23 cellular contexts compared by ENCODE assay signal in genomic region chr20:8315639-8316573, GRCh38.
"Had no signal": no experiment of that assay in that cellular context is flagged by ENCODE, and none has a peak within 500 bp of the region (broad histone marks: within the 10 kb centered on the region; RNA-seq: fewer than 3 reads in every experiment).

No MANE protein-coding gene starts in this region.

- DNase-seq: activated CD4-positive, alpha-beta memory T cell treated with anti-CD3 and anti-CD28 coated beads, Interleukin-2, amount 10 ng/mL, durations not matched to agents 7 days and 5 days; activated CD4-positive, alpha-beta T cell treated with anti-CD3 and anti-CD28 coated beads, Interleukin-2, amount 10 ng/mL, durations not matched to agents 24 days and 14 days; activated CD8-positive, alpha-beta memory T cell treated with anti-CD3 and anti-CD28 coated beads, Interleukin-2, amount 10 ng/mL, durations not matched to agents 7 days and 5 days; activated gamma-delta T cell treated with Interleukin-2 at 50 U/mL for 16 hours; activated T-cell treated with anti-CD3 and anti-CD28 coated beads for 4 hours; anterior cingulate cortex; brain microvascular endothelial cell; central memory CD4-positive, alpha-beta T cell; dermis blood vessel endothelial cell; effector CD8-positive, alpha-beta T cell; erythroblast; foreskin fibroblast; heart right ventricle; left ventricle myocardium superior; mesendoderm; mucosa of descending colon; retina; sigmoid colon; stimulated activated CD4-positive, alpha-beta T cell treated with anti-CD3 and anti-CD28 coated beads, Interleukin-2, amount 100 ng/mL, for 48 hours; stimulated activated CD8-positive, alpha-beta memory T cell treated with anti-CD3 and anti-CD28 coated beads, Interleukin-4, amount 100 ng/mL, for 48 hours; stimulated activated naive B cell treated with anti-CD40 and anti-IgM and Interleukin-4, amounts not matched to agents 10 μg/mL and 1 μg/mL and 100 μg/mL, for 72 hours had no signal

- H3K36me3 ChIP-seq: brain microvascular endothelial cell, heart right ventricle, sigmoid colon had no signal

- H3K9me3 ChIP-seq: mucosa of descending colon, sigmoid colon had no signal

- H3K27me3 ChIP-seq: brain microvascular endothelial cell, heart right ventricle, sigmoid colon had no signal

- H3K27ac ChIP-seq: brain microvascular endothelial cell, heart right ventricle, sigmoid colon, VCaP had no signal

- ATAC-seq: activated CD4-positive, CD25-positive, alpha-beta regulatory T cell treated with anti-CD3 and anti-CD28 coated beads, Interleukin-2, amount 50 U/mL, for 24 hours; activated CD8-positive, alpha-beta memory T cell treated with anti-CD3 and anti-CD28 coated beads, Interleukin-2, amount 10 ng/mL, durations not matched to agents 7 days and 5 days; heart right ventricle; left ventricle myocardium superior; mucosa of descending colon; stimulated activated naive B cell treated with anti-CD40 and anti-IgM and Interleukin-4, amounts not matched to agents 10 μg/mL and 1 μg/mL and 100 μg/mL, for 72 hours had no signal

- H3K4me3 ChIP-seq: heart right ventricle, mucosa of descending colon, sigmoid colon had no signal
